Comparison of ENCODE assay signal across 9 cellular contexts in genomic region chr10:18216482-18216881, GRCh38.
A peak's percentile ranks its signal among the peaks of the same experiment; 100 is the strongest.
DNase-seq lines count a peak whose midpoint lies in the region; ATAC-seq, FAIRE-seq and TF ChIP-seq lines count a peak whose summit lies in the region.
"Had no signal": no experiment of that assay in that cellular context is flagged by ENCODE, and none has a peak within 500 bp of the region (broad histone marks: within the 10 kb centered on the region; RNA-seq: fewer than 3 reads in every experiment).

No MANE protein-coding gene starts in this region.

- ATAC-seq in GM12878 (peak; percentile 61; the same call in 1 of the 3 replicates), HepG2 (0 out of 3 replicates have a peak, but pooled peaks have one; percentile 34), HG02884 (IDR thresholded peaks at IDR 0.05; ENCODE audit: unreplicated experiment) (no peak), T-cell (replicated peaks in 1 of 4) (no peak)

- BruUV-seq in GM12878 (replicated peaks; lab: Mats Ljungman, UMichigan) (no TSS peak), HepG2 (replicated peaks; lab: Mats Ljungman, UMichigan) (no TSS peak)

- peak; percentile 22; the same call in 1 of the 2 replicates for TF ChIP-seq RAD21 in Ishikawa (IDR thresholded peaks at IDR 0.05; ENCODE audit: low read depth)
- peak; percentile 37; the same call in 1 of the 2 replicates for TF ChIP-seq RAD21 in GM12878 (IDR thresholded peaks at IDR 0.05; ENCODE audit: insufficient read depth, low read depth, low read length)
- no peak for TF ChIP-seq RAD21 in HepG2 (CRISPR knock-in tag; IDR thresholded peaks at IDR 0.05)

- no peaks in the 10 kb centered on the region for H3K4me1 ChIP-seq in BE2C
- no peaks in the 10 kb centered on the region for H3K4me1 ChIP-seq in GM12878 (ENCODE audit: control insufficient read depth, insufficient read depth, low read length)
- H3K4me1 ChIP-seq in HepG2 (ENCODE audit: insufficient read depth, low read length), result no peaks in the 10 kb centered on the region

- in situ Hi-C loops in GM12878 (cut with MboI) (no loop called here), HepG2 (cut with HindIII; ENCODE audit: extremely low pct_ligation_motif_present, low pct_unique_long_range_greater_than_20kb) (loop anchor here (10.0 kb wide), 3 partner anchors 302 to 612 kb away; no protein-coding TSS in a partner anchor)

- 0% methylated on average over 2 of the region's 2 CpGs for WGBS in GM12878 (ENCODE audit: insufficient coverage, insufficient replicate concordance, low lambda C conversion rate, missing lambda C conversion rate)
- 0% methylated on average over 2 of the region's 2 CpGs for WGBS in HepG2 (ENCODE audit: low lambda C conversion rate)

- peaks cover 4% of the 10 kb centered on the region in 2 donors for H3K27me3 Mint-ChIP-seq in T-cell

- no peaks in the 10 kb centered on the region for H3K4me1 Mint-ChIP-seq in T-cell

- POLR2A ChIA-PET in GM12878 (lab: Charles Lee), result no interaction called here
- POLR2A ChIA-PET in HepG2 (lab: Yijun Ruan, JAX), result no interaction called here
- POLR2A ChIA-PET in T-cell (lab: Charles Lee), result no interaction called here

- H2AFZ ChIP-seq in GM12878 (ENCODE audit: control insufficient read depth, low read depth, low read length), result no peak overlapping the region
- H2AFZ ChIP-seq in HepG2 (ENCODE audit: low read length), result no peak overlapping the region

- H3K27ac ChIP-seq in GM12878 (ENCODE audit: control insufficient read depth, insufficient read depth), result no peak overlapping the region
- H3K27ac ChIP-seq in HepG2 (ENCODE audit: extremely low read length, insufficient read depth, low read length), result no peak overlapping the region
- H3K27ac ChIP-seq: neutrophil had no signal

- RAD21 ChIA-PET in GM12878 (lab: Charles Lee; ENCODE audit: unreplicated experiment), result interaction anchor here (0.7 to 1.6 kb wide), 10 partner anchors 9 to 368 kb away, joined by 3 to 13 read pairs (median 4); no protein-coding TSS in a partner anchor

- H3K79me2 ChIP-seq in GM12878 (ENCODE audit: control insufficient read depth, insufficient read depth, low read length) (no peaks in the 10 kb centered on the region), HepG2 (ENCODE audit: insufficient read depth, low read length) (no peaks in the 10 kb centered on the region)

- H3K4me3 ChIP-seq in BE2C (ENCODE audit: low read depth, low read length), result no peak overlapping the region
- no peak overlapping the region for H3K4me3 ChIP-seq in GM12878
- no peak overlapping the region for H3K4me3 ChIP-seq in HepG2 (replicated peaks in 1 of 3; ENCODE audit: insufficient read depth in 1 of 3, low read depth in 2 of 3, low read length in 3 of 3)

- H3K9ac ChIP-seq in GM12878 (ENCODE audit: control insufficient read depth, insufficient read depth, low read length) (no peak overlapping the region), HepG2 (ENCODE audit: insufficient read depth, low read depth, low read length) (no peak overlapping the region)

- TF ChIP-seq CTCF in BE2C (IDR thresholded peaks at IDR 0.05; ENCODE audit: low read depth, low read length) (peak; percentile 43), GM12878 (IDR thresholded peaks at IDR 0.05 in 2 of 3, conservative IDR thresholded peaks at IDR 0.05 in 1 of 3; ENCODE audit: control insufficient read depth in 2 of 3, extremely low read depth in 1 of 3, insufficient read depth in 1 of 3, low read depth in 3 of 3, low read length in 3 of 3) (peak in 2 of 3 experiments; percentile 11 to 37; a peak in 2 of 6 replicates), HepG2 (CRISPR knock-in tag; IDR thresholded peaks at IDR 0.05) (peak; percentile 43)

- DNase-seq in BE2C, result no peak
- DNase-seq in GM12878 (ENCODE audit: low read depth, low spot score), result no peak
- peak; percentile 3 for DNase-seq in HepG2 (ENCODE audit: low spot score)
- no peak for DNase-seq in NCI-H524 treated with DMSO at 0.1 percent for 48 hours (lab: John Stamatoyannopoulos, UW)
- no peak for DNase-seq in T-cell
- DNase-seq in ureter (ENCODE audit: low spot score), result no peak

- FAIRE-seq in GM12878 (lab: Jason Lieb, UNC) (no peak), HepG2 (lab: Jason Lieb, UNC) (no peak)

- TF ChIP-seq POLR2A in GM12878 (IDR thresholded peaks at IDR 0.05; ENCODE audit: low read depth, low read length) (no peak), HepG2 (IDR thresholded peaks at IDR 0.05; ENCODE audit: insufficient read depth in 1 of 2, low read depth in 2 of 2, low read length in 2 of 2) (no peak)

- H4K20me1 ChIP-seq in GM12878 (ENCODE audit: control insufficient read depth, insufficient read depth), result no peaks in the 10 kb centered on the region
- H4K20me1 ChIP-seq in HepG2 (ENCODE audit: insufficient read depth, low read length), result no peaks in the 10 kb centered on the region

- intact Hi-C loops in GM12878 (cut with micrococcal nuclease; ENCODE audit: unreplicated experiment), result loop anchor here (1.0 to 10.0 kb wide), 3 partner anchors 342 to 479 kb away; no protein-coding TSS in a partner anchor
- intact Hi-C loops in HepG2 (cut with micrococcal nuclease; ENCODE audit: unreplicated experiment), result loop anchor here (5.0 to 10.0 kb wide), 2 partner anchors 369 to 612 kb away; no protein-coding TSS in a partner anchor

- H3K36me3 Mint-ChIP-seq in T-cell, result no peaks in the 10 kb centered on the region

- H3K36me3 ChIP-seq in BE2C (no peaks in the 10 kb centered on the region), GM12878 (ENCODE audit: control insufficient read depth in 2 of 2, insufficient read depth in 2 of 2, low read length in 1 of 2) (no peaks in the 10 kb centered on the region), HepG2 (replicated peaks in 1 of 2; ENCODE audit: control insufficient read depth in 1 of 2, insufficient read depth in 2 of 2, low read length in 2 of 2) (no peaks in the 10 kb centered on the region)
- H3K36me3 ChIP-seq: neutrophil had no signal

- no peaks in the 10 kb centered on the region for H3K9me3 Mint-ChIP-seq in T-cell

- SMC1A ChIA-PET in GM12878 (lab: Charles Lee; ENCODE audit: uncharacterized antibody, unreplicated experiment), result interaction anchor here (0.6 to 1.7 kb wide), 16 partner anchors 9 to 604 kb away, joined by 3 to 11 read pairs (median 4); no protein-coding TSS in a partner anchor

- CTCF ChIA-PET in GM12878 (lab: Yijun Ruan, JAX) (interaction anchor here (0.6 to 2.2 kb wide), 33 partner anchors 8 to 808 kb away, joined by 3 to 18 read pairs (median 3); no protein-coding TSS in a partner anchor), HepG2 (lab: Yijun Ruan, JAX; ENCODE audit: low intra/inter-chr PET ratio, low total read pairs) (no interaction called here), T-cell (lab: Charles Lee) (interaction anchor here in 1 of 2 donors (0.6 kb wide), 2 partner anchors 13 to 366 kb away, joined by 5 to 6 read pairs; no protein-coding TSS in a partner anchor)

- H3K9me3 ChIP-seq in BE2C, result no peaks in the 10 kb centered on the region
- no peaks in the 10 kb centered on the region for H3K9me3 ChIP-seq in GM12878 (replicated peaks; ENCODE audit: control insufficient read depth, insufficient read depth, low read length)
- no peaks in the 10 kb centered on the region for H3K9me3 ChIP-seq in HepG2 (ENCODE audit: low read length)
- H3K9me3 ChIP-seq: neutrophil had no signal

- H3K27me3 ChIP-seq in BE2C (peaks cover 6% of the 10 kb centered on the region; the same call in 1 of the 2 replicates), GM12878 (replicated peaks in 1 of 2; ENCODE audit: control insufficient read depth in 2 of 2, insufficient read depth in 2 of 2, low read length in 1 of 2) (no peaks in the 10 kb centered on the region; a peak in 1 of 4 replicates), HepG2 (ENCODE audit: control insufficient read depth in 1 of 2, insufficient read depth in 2 of 2, low read length in 2 of 2) (0 out of 5 replicates have a peak, but pooled peaks cover 0 to 1% of the 10 kb centered on the region in 2 experiments)
- H3K27me3 ChIP-seq: neutrophil had no signal

- H3K4me2 ChIP-seq in GM12878 (ENCODE audit: control insufficient read depth, insufficient read depth) (no peak overlapping the region), HepG2 (ENCODE audit: low read depth, low read length) (no peak overlapping the region)

- TF ChIP-seq EP300 in Ishikawa (IDR thresholded peaks at IDR 0.05; ENCODE audit: borderline replicate concordance), result no peak
- TF ChIP-seq EP300 in GM12878 (IDR thresholded peaks at IDR 0.05; ENCODE audit: borderline replicate concordance in 1 of 2, control insufficient read depth in 1 of 2, low read depth in 2 of 2, low read length in 2 of 2), result no peak
- TF ChIP-seq EP300 in HepG2 (IDR thresholded peaks at IDR 0.05; ENCODE audit: low read depth in 2 of 2, low read length in 2 of 2), result no peak
- TF ChIP-seq EP300 in HepG2 (CRISPR knock-in tag; IDR thresholded peaks at IDR 0.05; ENCODE audit: borderline replicate concordance), result no peak

- H3K27ac Mint-ChIP-seq in T-cell, result no peak overlapping the region

- H3K4me3 Mint-ChIP-seq in T-cell, result no peak overlapping the region

TF ChIP-seq in Ishikawa, 13 proteins besides CTCF, POLR2A, EP300 and RAD21:
- no peak for TF ChIP-seq EGR1 (IDR thresholded peaks at IDR 0.05)
- TF ChIP-seq TEAD4 (IDR thresholded peaks at IDR 0.05), result no peak

TF ChIP-seq in GM12878, 131 proteins besides CTCF, POLR2A, EP300 and RAD21 (continues in another document):
- TF ChIP-seq SMC3 (IDR thresholded peaks at IDR 0.05; ENCODE audit: borderline replicate concordance, low read length) (peak; percentile 27; the same call in 1 of the 2 replicates), USF1 (IDR thresholded peaks at IDR 0.05; ENCODE audit: borderline replicate concordance, extremely low read length, insufficient read depth, low read depth, low read length) (no peak), ETV6 (conservative IDR thresholded peaks at IDR 0.05 in 1 of 2, IDR thresholded peaks at IDR 0.05 in 1 of 2; ENCODE audit: borderline replicate concordance in 1 of 2, low read depth in 1 of 2) (no peak)

TF ChIP-seq in HepG2, 621 proteins besides CTCF, POLR2A, EP300 and RAD21 (continues in another document):
- TF ChIP-seq, protein P1, sequence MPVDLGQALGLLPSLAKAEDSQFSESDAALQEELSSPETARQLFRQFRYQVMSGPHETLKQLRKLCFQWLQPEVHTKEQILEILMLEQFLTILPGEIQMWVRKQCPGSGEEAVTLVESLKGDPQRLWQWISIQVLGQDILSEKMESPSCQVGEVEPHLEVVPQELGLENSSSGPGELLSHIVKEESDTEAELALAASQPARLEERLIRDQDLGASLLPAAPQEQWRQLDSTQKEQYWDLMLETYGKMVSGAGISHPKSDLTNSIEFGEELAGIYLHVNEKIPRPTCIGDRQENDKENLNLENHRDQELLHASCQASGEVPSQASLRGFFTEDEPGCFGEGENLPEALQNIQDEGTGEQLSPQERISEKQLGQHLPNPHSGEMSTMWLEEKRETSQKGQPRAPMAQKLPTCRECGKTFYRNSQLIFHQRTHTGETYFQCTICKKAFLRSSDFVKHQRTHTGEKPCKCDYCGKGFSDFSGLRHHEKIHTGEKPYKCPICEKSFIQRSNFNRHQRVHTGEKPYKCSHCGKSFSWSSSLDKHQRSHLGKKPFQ (CRISPR knock-in tag; IDR thresholded peaks at IDR 0.05; ENCODE audit: insufficient replicate concordance), result no peak
- no peak for TF ChIP-seq PCBP1 (IDR thresholded peaks at IDR 0.05; ENCODE audit: borderline replicate concordance, low read depth, low read length)
- TF ChIP-seq YY1 (IDR thresholded peaks at IDR 0.05; ENCODE audit: insufficient read depth, insufficient replicate concordance, low read depth, low read length), result no peak
- no peak for TF ChIP-seq ZNF737 (CRISPR knock-in tag; IDR thresholded peaks at IDR 0.05; ENCODE audit: borderline replicate concordance)

Comparison
In these comparisons a context has a peak if more than half of its experiments do, and no peak if none do; other contexts are left out.
1. ATAC-seq: peak in GM12878 (single experiment) and HepG2 (single experiment); none in HG02884 (single experiment) and T-cell (0 of 4).
2. Peak in every context shown above with its lines, with median percentiles within 50 percentile points of each other: CTCF ChIP-seq.